ENCODE assay signal across 8 cellular contexts in the genomic region with DNA sequence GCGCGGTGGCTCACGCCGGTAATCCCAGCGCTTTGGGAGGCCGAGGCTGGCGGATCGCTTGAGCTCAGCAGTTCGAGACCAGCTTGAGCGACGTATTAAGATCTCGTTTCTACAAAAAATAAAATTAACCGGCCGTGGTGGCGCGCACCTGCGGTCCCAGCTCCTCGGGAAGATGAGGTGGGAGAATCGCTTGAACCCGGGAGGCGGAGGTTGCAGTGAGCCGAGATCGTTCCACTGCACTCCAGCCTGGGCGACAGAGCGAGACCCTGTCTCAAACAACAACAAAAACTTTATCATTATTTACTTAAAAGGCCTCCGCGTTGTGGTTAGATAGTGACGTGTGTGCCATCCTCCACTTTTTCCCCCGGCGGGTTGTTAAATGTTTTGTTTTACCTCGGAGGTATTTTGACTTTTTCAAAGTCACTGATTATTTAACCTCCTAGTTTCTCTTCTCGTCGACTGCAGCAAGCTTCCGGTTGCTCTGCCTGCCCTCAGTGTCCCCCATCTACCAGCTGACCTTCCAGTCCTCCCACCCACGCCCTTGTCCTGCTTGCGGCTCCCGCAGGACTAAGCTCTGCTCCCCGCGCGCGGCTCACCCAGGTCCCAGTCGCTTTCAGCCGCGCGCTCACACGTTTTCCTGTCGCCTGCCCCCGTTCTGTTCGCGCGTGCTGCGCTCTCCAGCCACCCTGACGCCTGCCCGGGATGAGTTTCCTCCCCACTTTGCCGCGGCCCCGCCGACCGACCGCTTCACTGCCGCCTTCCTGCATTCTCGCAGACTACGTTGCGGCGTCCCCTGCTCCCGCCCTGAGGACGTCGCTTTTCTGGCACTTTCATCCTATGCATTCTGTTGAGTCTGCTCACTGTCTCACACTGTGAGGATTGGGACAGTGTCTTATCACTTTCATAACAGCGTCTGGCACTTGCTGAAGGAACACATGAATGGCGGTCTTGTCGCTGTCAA. TPM values are rescaled to one million over a fixed set of nuclear protein-coding genes. Genes with fewer than 3 reads are reported as not detected.
A peak's percentile ranks its signal among the peaks of the same experiment; 100 is the strongest.
DNase-seq lines count a peak whose midpoint lies in the region; ATAC-seq and TF ChIP-seq lines count a peak whose summit lies in the region.

No MANE protein-coding gene starts in this region.

- TF ChIP-seq CTCF in left lung (IDR thresholded peaks at IDR 0.05), result no peak

- H3K4me3 ChIP-seq in left lung, result peak overlapping the region; percentile 54 to 91

- CTCF ChIA-PET in activated CD4-positive, alpha-beta T cell treated with anti-CD3 and anti-CD28 coated beads for 36 hours (lab: Charles Lee), result interaction anchor here (0.6 to 1.8 kb wide), 12 partner anchors 57 to 1320 kb away, joined by 3 to 6 read pairs (median 3); no protein-coding TSS in a partner anchor

- H3K27ac Mint-ChIP-seq in activated CD4-positive, alpha-beta T cell treated with anti-CD3 and anti-CD28 coated beads for 36 hours, result peak overlapping the region; percentile 100

- DNase-seq in 8988T (peak; percentile 39), NCI-H446 treated with DMSO at 0.1 percent for 48 hours (lab: John Stamatoyannopoulos, UW) (peak; percentile 38), left lung (peak; percentile 88 to 94)
- peak; percentile 86 for DNase-seq in activated CD4-positive, alpha-beta T cell treated with anti-CD3 and anti-CD28 coated beads for 36 hours
- peak; percentile 57 to 62 for DNase-seq in stimulated activated CD4-positive, alpha-beta T cell treated with anti-CD3 and anti-CD28 coated beads, Interleukin-2, amount 100 ng/mL, for 48 hours

- H3K9me3 Mint-ChIP-seq in activated CD4-positive, alpha-beta T cell treated with anti-CD3 and anti-CD28 coated beads for 36 hours (ENCODE audit: low read depth), result no peaks in the 10 kb centered on the region

- peaks cover 17 to 36% of the 10 kb centered on the region in 2 donors for H3K4me1 ChIP-seq in left lung

- POLR2A ChIA-PET in activated CD4-positive, alpha-beta T cell treated with anti-CD3 and anti-CD28 coated beads for 36 hours (lab: Charles Lee), result interaction anchor here (0.6 to 2.3 kb wide), 4 partner anchors 226 to 773 kb away, joined by 3 to 8 read pairs (median 4); no protein-coding TSS in a partner anchor

- H3K27me3 Mint-ChIP-seq in activated CD4-positive, alpha-beta T cell treated with anti-CD3 and anti-CD28 coated beads for 36 hours, result no peaks in the 10 kb centered on the region

- peak overlapping the region; percentile 93 for H3K4me3 Mint-ChIP-seq in activated CD4-positive, alpha-beta T cell treated with anti-CD3 and anti-CD28 coated beads for 36 hours

- peak overlapping the region; percentile 97 for H3K27ac ChIP-seq in cingulate gyrus (ENCODE audit: low read depth, low read length)
- H3K27ac ChIP-seq in left lung, result peak overlapping the region; percentile 97 to 100

- H3K27me3 ChIP-seq in left lung, result no peaks in the 10 kb centered on the region

- H3K36me3 ChIP-seq in left lung, result no peaks in the 10 kb centered on the region

- no peaks in the 10 kb centered on the region for H3K9me3 ChIP-seq in left lung

- H3K4me1 Mint-ChIP-seq in activated CD4-positive, alpha-beta T cell treated with anti-CD3 and anti-CD28 coated beads for 36 hours, result peaks cover 25% of the 10 kb centered on the region

- ATAC-seq in GM18511 (IDR thresholded peaks at IDR 0.05; ENCODE audit: unreplicated experiment), result peak; percentile 27
- ATAC-seq in HG03103 (IDR thresholded peaks at IDR 0.05; ENCODE audit: low read depth, unreplicated experiment), result peak; percentile 25
- peak; percentile 25 for ATAC-seq in activated CD4-positive, alpha-beta T cell treated with anti-CD3 and anti-CD28 coated beads for 36 hours
- ATAC-seq in left lung, result peak; percentile 59

- peaks cover 16% of the 10 kb centered on the region for H3K36me3 Mint-ChIP-seq in activated CD4-positive, alpha-beta T cell treated with anti-CD3 and anti-CD28 coated beads for 36 hours (ENCODE audit: low read depth)

- intact Hi-C loops in activated CD4-positive, alpha-beta T cell treated with anti-CD3 and anti-CD28 coated beads for 36 hours (cut with DNase I, micrococcal nuclease), result loop anchor here (2.0 to 10.0 kb wide), 11 partner anchors 81 to 1223 kb away; partner anchors contain the start of gene SLC38A2 (in 1 of the 2)
- intact Hi-C loops in left lung (cut with DNase I), result no loop called here

RNA-seq across cellular contexts. Expression of gene SCAF11, which starts 1.2 kb away (rescaled TPM):
- total RNA-seq in activated CD4-positive, alpha-beta T cell treated with anti-CD3 and anti-CD28 coated beads for 36 hours, result 100 to 1,000 TPM; 132 to 145 TPM
- total RNA-seq in left lung, result 100 to 1,000 TPM in 1 of 2 donors, 10 to 100 TPM in 1; 88.4 to 119 TPM

Comparison
In these comparisons a context has a peak if more than half of its experiments do, and no peak if none do; other contexts are left out.
1. Peak in every context shown above with its lines: DNase-seq, ATAC-seq, H3K4me3 ChIP-seq and H3K27ac ChIP-seq.
2. DNase-seq: peak in every context shown above with its lines; median percentile 91 in left lung; 86 in activated CD4-positive, alpha-beta T cell treated with anti-CD3 and anti-CD28 coated beads for 36 hours; 60 in stimulated activated CD4-positive, alpha-beta T cell treated with anti-CD3 and anti-CD28 coated beads, Interleukin-2, amount 100 ng/mL, for 48 hours; 39 in 8988T; 38 in NCI-H446 treated with DMSO at 0.1 percent for 48 hours.
3. intact Hi-C loops: an anchor here in activated CD4-positive, alpha-beta T cell treated with anti-CD3 and anti-CD28 coated beads for 36 hours (2.0 to 10.0 kb wide); none called in left lung.